Comparison of ENCODE assay signal across 19 cellular contexts in the genomic region with DNA sequence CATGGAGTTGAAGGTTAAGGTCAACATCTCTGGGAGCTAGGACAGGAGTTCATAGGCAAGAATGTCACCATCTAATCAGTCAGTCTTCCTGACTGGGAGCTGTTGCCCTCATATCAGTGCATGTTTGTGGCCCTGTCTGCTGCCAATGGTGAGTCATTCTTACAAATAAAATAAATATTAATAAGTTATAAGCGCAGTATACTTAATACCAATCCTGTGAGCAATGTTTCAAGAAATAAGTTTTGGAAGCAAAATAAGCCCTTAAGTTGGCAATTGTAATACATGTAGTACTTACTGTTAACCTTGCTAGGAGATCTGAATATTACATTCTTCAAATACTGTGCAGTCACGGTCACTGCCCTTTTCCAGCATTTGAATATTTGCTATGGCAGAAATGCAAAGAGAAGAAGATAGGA. TPM values are rescaled to one million over a fixed set of nuclear protein-coding genes. Genes with fewer than 3 reads are reported as not detected.
DNase-seq lines count a peak whose midpoint lies in the region; FAIRE-seq and TF ChIP-seq lines count a peak whose summit lies in the region.
"Had no signal": no experiment of that assay in that cellular context is flagged by ENCODE, and none has a peak within 500 bp of the region (broad histone marks: within the 10 kb centered on the region; RNA-seq: fewer than 3 reads in every experiment).

No MANE protein-coding gene starts in this region.

- 39% methylated on average over 2 of the region's 2 CpGs for WGBS in prostate gland

- no peaks in the 10 kb centered on the region for H4K20me1 ChIP-seq in astrocyte (ENCODE audit: insufficient read depth, low read length)
- H4K20me1 ChIP-seq: BLaER1 had no signal

- H3K79me2 ChIP-seq in astrocyte (ENCODE audit: insufficient read depth, low read length), result no peaks in the 10 kb centered on the region

- H3K4me3 ChIP-seq in astrocyte (ENCODE audit: insufficient read depth, low read depth, low read length), result no peak overlapping the region
- H3K4me3 ChIP-seq in prostate gland, result no peak overlapping the region
- H3K4me3 ChIP-seq: BLaER1, Peyer's patch, right atrium auricular region had no signal

- H3K36me3 ChIP-seq in astrocyte (ENCODE audit: insufficient read depth, low read length), result no peaks in the 10 kb centered on the region
- H3K36me3 ChIP-seq in prostate gland, result no peaks in the 10 kb centered on the region
- H3K36me3 ChIP-seq: BLaER1, Peyer's patch, right atrium auricular region had no signal

- H3K27ac Mint-ChIP-seq in astrocyte (ENCODE audit: unreplicated experiment), result no peak overlapping the region
- H3K27ac Mint-ChIP-seq: activated naive CD4-positive, alpha-beta T cell treated with anti-CD3 and anti-CD28 coated beads, Interleukin-2, amount 50 U/mL, for 24 hours; mesothelial cell of epicardium had no signal

- peaks cover 32% of the 10 kb centered on the region for H3K4me1 ChIP-seq in astrocyte (ENCODE audit: insufficient read depth, low read length)
- no peaks in the 10 kb centered on the region for H3K4me1 ChIP-seq in prostate gland (replicated peaks)
- H3K4me1 ChIP-seq: Peyer's patch, right atrium auricular region had no signal

- peaks cover 6% of the 10 kb centered on the region for H3K27me3 Mint-ChIP-seq in astrocyte (ENCODE audit: low read depth, unreplicated experiment)
- H3K27me3 Mint-ChIP-seq: activated naive CD4-positive, alpha-beta T cell treated with anti-CD3 and anti-CD28 coated beads, Interleukin-2, amount 50 U/mL, for 24 hours had no signal

- peak; percentile 43 for DNase-seq in ELR (ENCODE audit: low read depth)
- peak; percentile 83 for DNase-seq in astrocyte (ENCODE audit: low read depth)
- DNase-seq in fibroblast of the conjunctiva (ENCODE audit: low read depth), result peak; percentile 22
- DNase-seq in renal cortical epithelial cell (ENCODE audit: low read depth), result peak; percentile 40
- no peak for DNase-seq in activated CD8-positive, alpha-beta memory T cell treated with anti-CD3 and anti-CD28 coated beads for 24 hours
- DNase-seq in prostate gland (ENCODE audit: low spot score), result no peak
- no peak for DNase-seq in retina
- DNase-seq: activated CD4-positive, alpha-beta T cell treated with anti-CD3 and anti-CD28 coated beads, Interleukin-2, amount 50 U/mL, for 48 hours; activated T-cell treated with anti-CD3 and anti-CD28 coated beads, Interleukin-2, amount 50 U/mL, for 4 hours; central memory CD4-positive, alpha-beta T cell; DMS 273 treated with DMSO at 0.1 percent for 48 hours; glutamatergic neuron; NCI-H774; Peyer's patch had no signal

- H3K36me3 Mint-ChIP-seq in astrocyte (ENCODE audit: low read depth, unreplicated experiment), result peaks cover 1% of the 10 kb centered on the region
- H3K36me3 Mint-ChIP-seq: activated naive CD4-positive, alpha-beta T cell treated with anti-CD3 and anti-CD28 coated beads, Interleukin-2, amount 50 U/mL, for 24 hours; mesothelial cell of epicardium had no signal

- no peak overlapping the region for H2AFZ ChIP-seq in astrocyte (ENCODE audit: low read depth, low read length)

- FAIRE-seq in astrocyte (lab: Jason Lieb, UNC), result no peak

- TF ChIP-seq POLR2A in prostate gland (IDR thresholded peaks at IDR 0.05), result no peak

- H3K27me3 ChIP-seq in astrocyte (ENCODE audit: insufficient read depth, low read length), result no peaks in the 10 kb centered on the region
- H3K27me3 ChIP-seq in prostate gland (replicated peaks; ENCODE audit: insufficient read depth), result no peaks in the 10 kb centered on the region
- H3K27me3 ChIP-seq: BLaER1, Peyer's patch, right atrium auricular region had no signal

- H3K9me3 Mint-ChIP-seq in astrocyte (ENCODE audit: unreplicated experiment), result peaks cover 6% of the 10 kb centered on the region
- H3K9me3 Mint-ChIP-seq: activated naive CD4-positive, alpha-beta T cell treated with anti-CD3 and anti-CD28 coated beads, Interleukin-2, amount 50 U/mL, for 24 hours; activated T-cell treated with anti-CD3 and anti-CD28 coated beads, Interleukin-2, amount 50 U/mL, for 4 hours; mesothelial cell of epicardium; neural crest cell had no signal

- H3K4me2 ChIP-seq in astrocyte (ENCODE audit: low read length), result peak overlapping the region; percentile 29
- H3K4me2 ChIP-seq: BLaER1 had no signal

- intact Hi-C loops in prostate gland (cut with DNase I), result no loop called here

- no peak overlapping the region for H3K9ac ChIP-seq in astrocyte (ENCODE audit: low read length)
- H3K9ac ChIP-seq: BLaER1 had no signal

- H3K4me1 Mint-ChIP-seq in astrocyte (ENCODE audit: low read depth, unreplicated experiment), result peaks cover 37% of the 10 kb centered on the region
- H3K4me1 Mint-ChIP-seq: activated naive CD4-positive, alpha-beta T cell treated with anti-CD3 and anti-CD28 coated beads, Interleukin-2, amount 50 U/mL, for 24 hours had no signal

- H3K9me3 ChIP-seq in astrocyte (ENCODE audit: insufficient read depth, low read depth, low read length) (no peaks in the 10 kb centered on the region), prostate gland (no peaks in the 10 kb centered on the region)
- H3K9me3 ChIP-seq: BLaER1, Peyer's patch, right atrium auricular region had no signal

- TF ChIP-seq CTCF in astrocyte (IDR thresholded peaks at IDR 0.05; ENCODE audit: insufficient read depth, low read depth, low read length) (no peak), prostate gland (IDR thresholded peaks at IDR 0.05) (no peak)

- H3K4me3 Mint-ChIP-seq in astrocyte (ENCODE audit: unreplicated experiment), result no peak overlapping the region
- H3K4me3 Mint-ChIP-seq: activated naive CD4-positive, alpha-beta T cell treated with anti-CD3 and anti-CD28 coated beads, Interleukin-2, amount 50 U/mL, for 24 hours; activated T-cell treated with anti-CD3 and anti-CD28 coated beads, Interleukin-2, amount 50 U/mL, for 4 hours; mesothelial cell of epicardium; neural crest cell had no signal

- H3K27ac ChIP-seq in astrocyte (ENCODE audit: low read depth, low read length) (peak overlapping the region; percentile 32), prostate gland (no peak overlapping the region)
- H3K27ac ChIP-seq: BLaER1, Peyer's patch, right atrium auricular region had no signal

RNA-seq across cellular contexts. Expression of gene MDGA1, which starts 20.2 kb away (rescaled TPM):
- total RNA-seq in astrocyte (5.5 and 5.9 TPM in 2 replicates), renal cortical epithelial cell (1.2 and 4.2 TPM in 2 replicates), prostate gland (10 to 100 TPM in 1 of 2 donors, 1 to 10 TPM in 1; 2.5 to 10.7 TPM)

Comparison
In these comparisons a context has a peak if more than half of its experiments do, and no peak if none do; other contexts are left out.
1. DNase-seq: peak in ELR (single experiment), astrocyte (single experiment), fibroblast of the conjunctiva (single experiment) and renal cortical epithelial cell (single experiment); none in activated CD8-positive, alpha-beta memory T cell treated with anti-CD3 and anti-CD28 coated beads for 24 hours (single experiment), prostate gland (single experiment) and retina (single experiment).